In genomic region chr22:20436309-20437252, GRCh38 we compare ENCODE assay signal across 9 cellular contexts. TPM values are rescaled to one million over a fixed set of nuclear protein-coding genes. Genes with fewer than 3 reads are reported as not detected.
DNase-seq lines count a peak whose midpoint lies in the region; ATAC-seq, FAIRE-seq and TF ChIP-seq lines count a peak whose summit lies in the region.
"Had no signal": no experiment of that assay in that cellular context is flagged by ENCODE, and none has a peak within 500 bp of the region (broad histone marks: within the 10 kb centered on the region; RNA-seq: fewer than 3 reads in every experiment).

No MANE protein-coding gene starts in this region.

- BruUV-seq in GM12878 (replicated peaks; lab: Mats Ljungman, UMichigan): no TSS peak

- H3K4me2 ChIP-seq in GM12878 (ENCODE audit: control insufficient read depth, insufficient read depth): no peak overlapping the region

- H3K9ac ChIP-seq in GM12878 (ENCODE audit: control insufficient read depth, insufficient read depth, low read length): no peak overlapping the region

- POLR2A ChIA-PET in GM12878 (lab: Charles Lee): no interaction called here

- no peak for FAIRE-seq in GM12878 (lab: Jason Lieb, UNC)
- no peak for FAIRE-seq in GM12892 (lab: Jason Lieb, UNC)
- FAIRE-seq: islet of Langerhans had no signal

- intact Hi-C loops in GM12878 (cut with micrococcal nuclease; ENCODE audit: unreplicated experiment): no loop called here

- H3K27ac ChIP-seq in GM12878 (ENCODE audit: control insufficient read depth, insufficient read depth): no peak overlapping the region
- no peak overlapping the region for H3K27ac ChIP-seq in thymus (ENCODE audit: low read depth)

- no peak overlapping the region for H3K4me3 ChIP-seq in GM12878
- H3K4me3 ChIP-seq in thymus (ENCODE audit: low read length): peak overlapping the region; percentile 22

- no peak for TF ChIP-seq RAD21 in GM12878 (IDR thresholded peaks at IDR 0.05; ENCODE audit: insufficient read depth, low read depth, low read length)

- no peaks in the 10 kb centered on the region for H3K9me3 ChIP-seq in GM12878 (replicated peaks; ENCODE audit: control insufficient read depth, insufficient read depth, low read length)
- H3K9me3 ChIP-seq in thymus (ENCODE audit: control insufficient read depth): no peaks in the 10 kb centered on the region

- TF ChIP-seq CTCF in GM12878 (IDR thresholded peaks at IDR 0.05 in 2 of 3, conservative IDR thresholded peaks at IDR 0.05 in 1 of 3; ENCODE audit: control insufficient read depth in 2 of 3, extremely low read depth in 1 of 3, insufficient read depth in 1 of 3, low read depth in 3 of 3, low read length in 3 of 3): no peak

- H4K20me1 ChIP-seq in GM12878 (ENCODE audit: control insufficient read depth, insufficient read depth): no peaks in the 10 kb centered on the region; the same call in 1 of the 2 replicates

- H3K79me2 ChIP-seq in GM12878 (ENCODE audit: control insufficient read depth, insufficient read depth, low read length): no peaks in the 10 kb centered on the region

- no peak for ATAC-seq in GM12878
- no peak for ATAC-seq in HG02588 (IDR thresholded peaks at IDR 0.05; ENCODE audit: unreplicated experiment)

- H3K4me1 ChIP-seq in GM12878 (ENCODE audit: control insufficient read depth, insufficient read depth, low read length): no peaks in the 10 kb centered on the region
- H3K4me1 ChIP-seq in thymus (ENCODE audit: control insufficient read depth, insufficient read depth, low read length): no peaks in the 10 kb centered on the region

- H2AFZ ChIP-seq in GM12878 (ENCODE audit: control insufficient read depth, low read depth, low read length): no peak overlapping the region

- SMC1A ChIA-PET in GM12878 (lab: Charles Lee; ENCODE audit: uncharacterized antibody, unreplicated experiment): no interaction called here

- no peak for TF ChIP-seq POLR2A in GM12878 (IDR thresholded peaks at IDR 0.05; ENCODE audit: low read depth, low read length)
- TF ChIP-seq POLR2A in GM12892 (IDR thresholded peaks at IDR 0.05; ENCODE audit: low read depth, low read length): no peak

- CTCF ChIA-PET in GM12878 (lab: Yijun Ruan, JAX): no interaction called here

- in situ Hi-C loops in GM12878 (cut with MboI): no loop called here

- no peak for TF ChIP-seq EP300 in GM12878 (IDR thresholded peaks at IDR 0.05; ENCODE audit: borderline replicate concordance in 1 of 2, control insufficient read depth in 1 of 2, low read depth in 2 of 2, low read length in 2 of 2)

- H3K27me3 ChIP-seq in GM12878 (replicated peaks in 1 of 2; ENCODE audit: control insufficient read depth in 2 of 2, insufficient read depth in 2 of 2, low read length in 1 of 2) (peaks cover 8 to 14% of the 10 kb centered on the region in 2 experiments; a peak in 3 of 4 replicates), thymus (ENCODE audit: control insufficient read depth, insufficient read depth) (peaks cover 56% of the 10 kb centered on the region)

- RAD21 ChIA-PET in GM12878 (lab: Charles Lee; ENCODE audit: unreplicated experiment): no interaction called here

- no peaks in the 10 kb centered on the region for H3K36me3 ChIP-seq in GM12878 (ENCODE audit: control insufficient read depth in 2 of 2, insufficient read depth in 2 of 2, low read length in 1 of 2)
- no peaks in the 10 kb centered on the region for H3K36me3 ChIP-seq in thymus (ENCODE audit: control insufficient read depth, insufficient read depth)

- peak; percentile 90 for DNase-seq in AG20443 (ENCODE audit: low spot score)
- DNase-seq in HK-2 (ENCODE audit: unreplicated experiment): peak; percentile 42
- no peak for DNase-seq in GM12878 (ENCODE audit: low read depth, low spot score)
- peak; percentile 88 for DNase-seq in left kidney (ENCODE audit: low read depth, low spot score)
- DNase-seq in GM12892 (ENCODE audit: insufficient read length): no peak
- no peak for DNase-seq in NCI-H2029 treated with DMSO at 0.1 percent for 48 hours (lab: John Stamatoyannopoulos, UW)

- 25% methylated on average over 82 of the region's 89 CpGs for WGBS in GM12878 (ENCODE audit: insufficient coverage, insufficient replicate concordance, low lambda C conversion rate, missing lambda C conversion rate)
- 4% methylated on average over 89 of the region's 89 CpGs for WGBS in thymus

TF ChIP-seq in GM12878, 131 proteins besides CTCF, POLR2A, EP300 and RAD21:
- TF ChIP-seq BACH1 (IDR thresholded peaks at IDR 0.05; ENCODE audit: borderline replicate concordance) (no peak), SUZ12 (IDR thresholded peaks at IDR 0.05; ENCODE audit: unreplicated experiment) (peak; percentile 91)

RNA-seq across cellular contexts. Expression of gene SCARF2, which starts 1.0 kb away (rescaled TPM):
- 1.1 and 1.2 TPM in 2 replicates for total RNA-seq in GM12878 (2013; cell fraction: nucleolus; rRNA removed)
- total RNA-seq in GM12878 (2014; rRNA removed): 0.17 and 0.27 TPM in 2 replicates
- total RNA-seq in GM12878 (2014; rRNA removed; fragmentation: Illumina TruSeq; extraction: Trizol): not detected in 2 replicates
- 0.45 and 0.74 TPM in 2 replicates for total RNA-seq in GM12878 (2021)
- not detected for polyA plus RNA-seq in GM12878 (2011; ENCODE audit: low read depth)
- polyA plus RNA-seq in GM12878 (2011; rRNA removed): 0.01 TPM in 1 of 2 replicates, not detected in the other
- polyA plus RNA-seq in GM12878 (2011; cell fraction: cytosol; rRNA removed): 0.09 and 0.17 TPM in 2 replicates
- polyA plus RNA-seq in GM12878 (2011; cell fraction: nucleus; rRNA removed): 0.58 and 0.73 TPM in 2 replicates
- 0.20 and 0.27 TPM in 2 replicates for polyA plus RNA-seq in GM12878 (2012)
- not detected in 2 replicates for polyA plus RNA-seq in GM12878 (2014; fragmentation: Illumina TruSeq; extraction: Trizol)
- not detected for polyA plus RNA-seq in GM12878 (2014; fragmentation: Nextera tagmentation; extraction: Ambion mirVana)
- 0.38 and 0.89 TPM in 2 replicates for polyA plus RNA-seq in GM12878 (2014; rRNA removed)
- polyA plus RNA-seq in GM12878 (2016; fragmentation: Nextera tagmentation; extraction: Ambion mirVana): under 1 TPM in 1 of 2 experiments, not detected in 1; 0.09 TPM
- polyA minus RNA-seq in GM12878 (2011; rRNA and poly(A)+ RNA removed): 0.10 TPM in 1 of 2 replicates, not detected in the other
- not detected in 2 replicates for polyA minus RNA-seq in GM12878 (2011; cell fraction: cytosol; rRNA and poly(A)+ RNA removed)
- polyA minus RNA-seq in GM12878 (2011; cell fraction: nucleus; rRNA and poly(A)+ RNA removed): 0.29 TPM in 1 of 2 replicates, not detected in the other
- 1.3 TPM for polyA plus RNA-seq in thymus
- polyA plus RNA-seq in GM12892 (2012; ENCODE audit: missing spikeins): not detected

RNA-seq across cellular contexts. Expression of gene ZNF74, which starts 42.6 kb away (rescaled TPM):
- total RNA-seq in GM12878 (2013; cell fraction: nucleolus; rRNA removed): 13.4 and 18.4 TPM in 2 replicates
- total RNA-seq in GM12878 (2014; rRNA removed): 8.0 and 8.6 TPM in 2 replicates
- total RNA-seq in GM12878 (2014; rRNA removed; fragmentation: Illumina TruSeq; extraction: Trizol): 3.7 and 4.0 TPM in 2 replicates
- 8.3 and 9.3 TPM in 2 replicates for total RNA-seq in GM12878 (2021)
- 1.3 TPM for polyA plus RNA-seq in GM12878 (2011; ENCODE audit: low read depth)
- 2.9 and 4.4 TPM in 2 replicates for polyA plus RNA-seq in GM12878 (2011; rRNA removed)
- 5.6 and 8.6 TPM in 2 replicates for polyA plus RNA-seq in GM12878 (2011; cell fraction: cytosol; rRNA removed)
- 5.9 and 7.3 TPM in 2 replicates for polyA plus RNA-seq in GM12878 (2011; cell fraction: nucleus; rRNA removed)
- polyA plus RNA-seq in GM12878 (2012): 2.4 and 4.1 TPM in 2 replicates
- polyA plus RNA-seq in GM12878 (2014; fragmentation: Illumina TruSeq; extraction: Trizol): 1.6 and 3.0 TPM in 2 replicates
- polyA plus RNA-seq in GM12878 (2014; fragmentation: Nextera tagmentation; extraction: Ambion mirVana): under 1 TPM; 0.37 to 0.73 TPM
- 7.0 and 7.4 TPM in 2 replicates for polyA plus RNA-seq in GM12878 (2014; rRNA removed)
- 1 to 10 TPM; 5.8 to 6.2 TPM for polyA plus RNA-seq in GM12878 (2016; fragmentation: Nextera tagmentation; extraction: Ambion mirVana)
- 4.2 and 8.0 TPM in 2 replicates for polyA minus RNA-seq in GM12878 (2011; rRNA and poly(A)+ RNA removed)
- polyA minus RNA-seq in GM12878 (2011; cell fraction: cytosol; rRNA and poly(A)+ RNA removed): 3.4 and 3.5 TPM in 2 replicates
- 2.3 and 4.3 TPM in 2 replicates for polyA minus RNA-seq in GM12878 (2011; cell fraction: nucleus; rRNA and poly(A)+ RNA removed)
- polyA plus RNA-seq in thymus: 5.0 TPM
- polyA plus RNA-seq in GM12892 (2012; ENCODE audit: missing spikeins): 3.3 TPM

RNA-seq across cellular contexts. Expression of gene KLHL22, which starts 59.0 kb away (rescaled TPM):
- total RNA-seq in GM12878 (2013; cell fraction: nucleolus; rRNA removed): 70.8 and 75.2 TPM in 2 replicates
- total RNA-seq in GM12878 (2014; rRNA removed) (20.5 and 22.1 TPM in 2 replicates), GM12878 (2014; rRNA removed; fragmentation: Illumina TruSeq; extraction: Trizol) (11.6 and 12.3 TPM in 2 replicates), GM12878 (2021) (18.1 and 21.1 TPM in 2 replicates)
- 5.7 TPM for polyA plus RNA-seq in GM12878 (2011; ENCODE audit: low read depth)
- polyA plus RNA-seq in GM12878 (2011; rRNA removed) (9.4 and 14.3 TPM in 2 replicates), GM12878 (2014; fragmentation: Illumina TruSeq; extraction: Trizol) (13.5 and 14.0 TPM in 2 replicates), GM12878 (2014; fragmentation: Nextera tagmentation; extraction: Ambion mirVana) (under 1 TPM; 0.06 to 0.71 TPM), GM12878 (2014; rRNA removed) (19.9 and 21.9 TPM in 2 replicates), GM12878 (2016; fragmentation: Nextera tagmentation; extraction: Ambion mirVana) (10 to 100 TPM; 12.0 to 16.1 TPM), thymus (14.2 TPM)
- 13.5 and 18.9 TPM in 2 replicates for polyA plus RNA-seq in GM12878 (2011; cell fraction: cytosol; rRNA removed)
- polyA plus RNA-seq in GM12878 (2011; cell fraction: nucleus; rRNA removed): 32.9 and 38.9 TPM in 2 replicates
- 8.9 and 11.3 TPM in 2 replicates for polyA plus RNA-seq in GM12878 (2012)
- 25.9 and 26.5 TPM in 2 replicates for polyA minus RNA-seq in GM12878 (2011; rRNA and poly(A)+ RNA removed)
- polyA minus RNA-seq in GM12878 (2011; cell fraction: cytosol; rRNA and poly(A)+ RNA removed): 5.4 and 6.7 TPM in 2 replicates
- polyA minus RNA-seq in GM12878 (2011; cell fraction: nucleus; rRNA and poly(A)+ RNA removed): 14.5 and 29.1 TPM in 2 replicates
- polyA plus RNA-seq in GM12892 (2012; ENCODE audit: missing spikeins): 17.4 TPM

Comparison
In these comparisons a context has a peak if more than half of its experiments do, and no peak if none do; other contexts are left out.
1. DNase-seq: peak in AG20443 (single experiment), HK-2 (single experiment) and left kidney (single experiment); none in GM12878 (single experiment), GM12892 (single experiment) and NCI-H2029 treated with DMSO at 0.1 percent for 48 hours (single experiment).